Comparison of ENCODE assay signal across 15 cellular contexts in genomic region chr3:38354588-38355344, GRCh38. TPM values are rescaled to one million over a fixed set of nuclear protein-coding genes. Genes with fewer than 3 reads are reported as not detected.
DNase-seq lines count a peak whose midpoint lies in the region; ATAC-seq and TF ChIP-seq lines count a peak whose summit lies in the region.
"Had no signal": no experiment of that assay in that cellular context is flagged by ENCODE, and none has a peak within 500 bp of the region (broad histone marks: within the 10 kb centered on the region; RNA-seq: fewer than 3 reads in every experiment).

No MANE protein-coding gene starts in this region.

- 54 to 59% (median 56%) methylated on average over 5 of the region's 5 CpGs for WGBS in stomach, 5 donors
- WGBS in esophagus squamous epithelium, 2 donors = 53 to 54% methylated on average over 5 of the region's 5 CpGs

- H3K4me1 ChIP-seq in PC-3 (ENCODE audit: insufficient read depth, low read length) (peaks cover 16% of the 10 kb centered on the region), stomach (peaks cover 0 to 5% (median 2%) of the 10 kb centered on the region in 4 donors), esophagus squamous epithelium (peaks cover 0 to 15% (median 0%) of the 10 kb centered on the region in 3 donors)

- TF ChIP-seq EP300 in stomach (IDR thresholded peaks at IDR 0.05) = no peak

- POLR2A ChIA-PET in PC-3 (lab: Charles Lee; ENCODE audit: unreplicated experiment) = interaction anchor here (0.5 kb wide), 1 partner anchor 84 kb away, joined by 4 read pairs; no protein-coding TSS in a partner anchor

- H3K79me2 ChIP-seq in PC-3 (ENCODE audit: low read length) = peaks cover 31% of the 10 kb centered on the region

- BruUV-seq in PC-3 (replicated peaks; lab: Mats Ljungman, UMichigan) = no TSS peak

- no peak overlapping the region for H2AFZ ChIP-seq in PC-3 (ENCODE audit: low read length)

- H3K36me3 ChIP-seq in PC-3 (ENCODE audit: low read depth, low read length) = peaks cover 28% of the 10 kb centered on the region
- H3K36me3 ChIP-seq in stomach = peaks cover 0 to 17% (median 5%) of the 10 kb centered on the region in 4 donors
- H3K36me3 ChIP-seq in esophagus squamous epithelium = peaks cover 0 to 14% (median 0%) of the 10 kb centered on the region in 3 donors

- H3K4me2 ChIP-seq in PC-3 (ENCODE audit: low read length) = no peak overlapping the region

- H3K9me2 ChIP-seq in PC-3 (replicated peaks; ENCODE audit: low read length) = no peaks in the 10 kb centered on the region

- H3F3A ChIP-seq in PC-3 (ENCODE audit: low read length, unreplicated experiment) = no peaks in the 10 kb centered on the region

- TF ChIP-seq CTCF in PC-3 (conservative IDR thresholded peaks at IDR 0.05; ENCODE audit: low read depth, low read length) = no peak
- TF ChIP-seq CTCF in epithelial cell of esophagus (IDR thresholded peaks at IDR 0.05; ENCODE audit: insufficient read depth, low read depth, low read length, missing control alignments) = no peak
- TF ChIP-seq CTCF in stomach (IDR thresholded peaks at IDR 0.05) = no peak
- TF ChIP-seq CTCF in esophagus squamous epithelium (IDR thresholded peaks at IDR 0.05) = no peak

- H3K9me3 ChIP-seq in PC-3 (ENCODE audit: low read length) = no peaks in the 10 kb centered on the region
- H3K9me3 ChIP-seq in stomach = no peaks in the 10 kb centered on the region
- H3K9me3 ChIP-seq in esophagus squamous epithelium = no peaks in the 10 kb centered on the region

- H4K20me1 ChIP-seq in PC-3 (ENCODE audit: low read length) = peaks cover 6% of the 10 kb centered on the region; the same call in 1 of the 2 replicates

- TF ChIP-seq POLR2A in stomach (IDR thresholded peaks at IDR 0.05) (no peak), esophagus squamous epithelium (IDR thresholded peaks at IDR 0.05) (no peak)

- no peak overlapping the region for H3K9ac ChIP-seq in PC-3 (ENCODE audit: low read length)

- ATAC-seq in PC-3 = peak; percentile 62

- H3K27ac ChIP-seq in PC-3 (ENCODE audit: low read length) (no peak overlapping the region), stomach (no peak overlapping the region), esophagus squamous epithelium (peak overlapping the region in 1 of 4 donors; percentile 27)
- H3K27ac ChIP-seq: skin epidermis had no signal

- H3K27me3 ChIP-seq in PC-3 (ENCODE audit: low read length) (no peaks in the 10 kb centered on the region), stomach (no peaks in the 10 kb centered on the region), esophagus squamous epithelium (no peaks in the 10 kb centered on the region)

- CTCF ChIA-PET in PC-3 (lab: Charles Lee) = interaction anchor here (0.8 kb wide), 1 partner anchor 57 kb away, joined by 6 read pairs; no protein-coding TSS in a partner anchor

- peak; percentile 5 for DNase-seq in NCI-H2196 (lab: John Stamatoyannopoulos, UW; ENCODE audit: unreplicated experiment)
- DNase-seq in NCI-H2196 treated with DMSO at 0.1 percent for 48 hours (lab: John Stamatoyannopoulos, UW; ENCODE audit: unreplicated experiment) = no peak
- peak; percentile 78 for DNase-seq in PC-3
- peak; percentile 68 for DNase-seq in epithelial cell of esophagus (ENCODE audit: low read depth)
- DNase-seq in stomach = peak; percentile 45
- DNase-seq in DMS53 treated with DMSO at 0.1 percent for 48 hours (lab: John Stamatoyannopoulos, UW; ENCODE audit: unreplicated experiment) = no peak
- DNase-seq in esophagus squamous epithelium (lab: John Stamatoyannopoulos, UW) = no peak
- no peak for DNase-seq in NCI-H1092 treated with DMSO at 0.1 percent for 48 hours (lab: John Stamatoyannopoulos, UW)
- DNase-seq: ACHN; activated T-cell treated with anti-CD3 and anti-CD28 coated beads, Interleukin-2, amount 50 U/mL, for 1 hour; H7; head of caudate nucleus; NCI-H526 treated with DMSO at 0.1 percent for 48 hours; stimulated activated CD8-positive, alpha-beta memory T cell treated with anti-CD3 and anti-CD28 coated beads, Interleukin-4, amount 100 ng/mL, for 48 hours had no signal

- H3K4me3 ChIP-seq in PC-3 (ENCODE audit: low read length) (no peak overlapping the region), epithelial cell of esophagus (ENCODE audit: low read length) (no peak overlapping the region), stomach (no peak overlapping the region), esophagus squamous epithelium (no peak overlapping the region)
- H3K4me3 ChIP-seq: skin epidermis had no signal

- intact Hi-C loops in PC-3 (cut with micrococcal nuclease) (no loop called here), stomach (cut with DNase I; ENCODE audit: low total_unique reads) (no loop called here), esophagus squamous epithelium (cut with DNase I) (no loop called here)

RNA-seq across cellular contexts. Expression of gene XYLB, which starts 8.2 kb away (rescaled TPM):
- total RNA-seq in PC-3 (2014; rRNA removed) (11.2 and 14.0 TPM in 2 replicates), stomach (10 to 100 TPM in 2 of 5 donors, 1 to 10 TPM in 3; 2.3 to 41.6 (median 8.3) TPM), esophagus squamous epithelium (1 to 10 TPM; 2.4 to 5.0 (median 2.5) TPM)
- polyA plus RNA-seq in stomach = 1 to 10 TPM; 1.1 to 1.7 (median 1.4) TPM

Comparison
In these comparisons a context has a peak if more than half of its experiments do, and no peak if none do; other contexts are left out.
1. DNase-seq: peak in NCI-H2196 (single experiment), PC-3 (single experiment), epithelial cell of esophagus (single experiment) and stomach (single experiment); none in NCI-H2196 treated with DMSO at 0.1 percent for 48 hours (single experiment), DMS53 treated with DMSO at 0.1 percent for 48 hours (single experiment), esophagus squamous epithelium (single experiment) and NCI-H1092 treated with DMSO at 0.1 percent for 48 hours (single experiment).